In the genomic region with DNA sequence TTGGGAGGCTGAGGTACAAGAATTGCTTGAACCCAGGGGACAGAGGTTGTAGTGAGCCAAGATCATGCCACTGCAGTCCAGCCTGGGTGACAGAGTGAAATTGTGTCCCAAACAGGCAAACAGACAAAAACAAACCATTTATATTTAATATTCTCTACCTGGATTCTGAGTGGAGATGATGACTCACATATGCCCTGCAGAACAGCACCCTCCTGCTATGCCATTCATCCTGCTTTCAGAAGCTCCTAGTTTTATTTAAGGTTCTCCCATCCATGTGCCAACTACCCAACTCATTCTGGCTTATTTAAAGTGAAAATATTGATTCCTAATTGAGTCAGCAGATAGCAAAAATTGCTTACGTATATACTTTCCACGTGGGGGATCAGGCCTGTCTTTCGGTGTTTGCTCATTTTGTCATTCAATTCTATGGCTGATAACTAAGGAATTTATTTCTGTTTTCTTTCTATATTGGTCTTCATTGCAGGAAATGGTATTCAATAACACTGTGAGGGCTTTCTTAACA, we compare ENCODE assay signal across 1 cellular context.
TF ChIP-seq lines count a peak whose summit lies in the region.

No MANE protein-coding gene starts in this region.

TF ChIP-seq in HepG2, 621 proteins besides CTCF, POLR2A, EP300 and RAD21 (continued from another document):
- TF ChIP-seq, protein P1, sequence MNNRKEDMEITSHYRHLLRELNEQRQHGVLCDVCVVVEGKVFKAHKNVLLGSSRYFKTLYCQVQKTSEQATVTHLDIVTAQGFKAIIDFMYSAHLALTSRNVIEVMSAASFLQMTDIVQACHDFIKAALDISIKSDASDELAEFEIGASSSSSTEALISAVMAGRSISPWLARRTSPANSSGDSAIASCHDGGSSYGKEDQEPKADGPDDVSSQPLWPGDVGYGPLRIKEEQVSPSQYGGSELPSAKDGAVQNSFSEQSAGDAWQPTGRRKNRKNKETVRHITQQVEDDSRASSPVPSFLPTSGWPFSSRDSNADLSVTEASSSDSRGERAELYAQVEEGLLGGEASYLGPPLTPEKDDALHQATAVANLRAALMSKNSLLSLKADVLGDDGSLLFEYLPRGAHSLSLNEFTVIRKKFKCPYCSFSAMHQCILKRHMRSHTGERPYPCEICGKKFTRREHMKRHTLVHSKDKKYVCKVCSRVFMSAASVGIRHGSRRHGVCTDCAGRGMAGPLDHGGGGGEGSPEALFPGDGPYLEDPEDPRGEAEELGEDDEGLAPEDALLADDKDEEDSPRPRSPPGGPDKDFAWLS (CRISPR knock-in tag; IDR thresholded peaks at IDR 0.05; ENCODE audit: borderline replicate concordance), result no peak
- TF ChIP-seq HDAC6 (IDR thresholded peaks at IDR 0.05; ENCODE audit: low read depth, low read length) (no peak), ZNF772 (CRISPR knock-in tag; IDR thresholded peaks at IDR 0.05) (no peak), KDM6A (CRISPR knock-in tag; IDR thresholded peaks at IDR 0.05; ENCODE audit: low read depth) (no peak), ZNF432 (CRISPR knock-in tag; IDR thresholded peaks at IDR 0.05; ENCODE audit: borderline replicate concordance) (no peak), ZNF441 (CRISPR knock-in tag; IDR thresholded peaks at IDR 0.05; ENCODE audit: borderline replicate concordance) (no peak), ZMYM3 (CRISPR knock-in tag; IDR thresholded peaks at IDR 0.05) (no peak), ZNF10 (CRISPR knock-in tag; IDR thresholded peaks at IDR 0.05; ENCODE audit: borderline replicate concordance, low read depth) (no peak), ZNF605 (CRISPR knock-in tag; IDR thresholded peaks at IDR 0.05) (no peak), ZNF703 (CRISPR knock-in tag; IDR thresholded peaks at IDR 0.05; ENCODE audit: borderline replicate concordance) (no peak), MAFK (conservative IDR thresholded peaks at IDR 0.05 in 1 of 2, IDR thresholded peaks at IDR 0.05 in 1 of 2; ENCODE audit: low read length in 2 of 2) (peak; percentile 71 to 86), FOSL2 (CRISPR knock-in tag; IDR thresholded peaks at IDR 0.05) (no peak)
- TF ChIP-seq, protein P2, sequence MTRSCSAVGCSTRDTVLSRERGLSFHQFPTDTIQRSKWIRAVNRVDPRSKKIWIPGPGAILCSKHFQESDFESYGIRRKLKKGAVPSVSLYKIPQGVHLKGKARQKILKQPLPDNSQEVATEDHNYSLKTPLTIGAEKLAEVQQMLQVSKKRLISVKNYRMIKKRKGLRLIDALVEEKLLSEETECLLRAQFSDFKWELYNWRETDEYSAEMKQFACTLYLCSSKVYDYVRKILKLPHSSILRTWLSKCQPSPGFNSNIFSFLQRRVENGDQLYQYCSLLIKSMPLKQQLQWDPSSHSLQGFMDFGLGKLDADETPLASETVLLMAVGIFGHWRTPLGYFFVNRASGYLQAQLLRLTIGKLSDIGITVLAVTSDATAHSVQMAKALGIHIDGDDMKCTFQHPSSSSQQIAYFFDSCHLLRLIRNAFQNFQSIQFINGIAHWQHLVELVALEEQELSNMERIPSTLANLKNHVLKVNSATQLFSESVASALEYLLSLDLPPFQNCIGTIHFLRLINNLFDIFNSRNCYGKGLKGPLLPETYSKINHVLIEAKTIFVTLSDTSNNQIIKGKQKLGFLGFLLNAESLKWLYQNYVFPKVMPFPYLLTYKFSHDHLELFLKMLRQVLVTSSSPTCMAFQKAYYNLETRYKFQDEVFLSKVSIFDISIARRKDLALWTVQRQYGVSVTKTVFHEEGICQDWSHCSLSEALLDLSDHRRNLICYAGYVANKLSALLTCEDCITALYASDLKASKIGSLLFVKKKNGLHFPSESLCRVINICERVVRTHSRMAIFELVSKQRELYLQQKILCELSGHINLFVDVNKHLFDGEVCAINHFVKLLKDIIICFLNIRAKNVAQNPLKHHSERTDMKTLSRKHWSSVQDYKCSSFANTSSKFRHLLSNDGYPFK (CRISPR knock-in tag; IDR thresholded peaks at IDR 0.05; ENCODE audit: borderline replicate concordance), result no peak
- TF ChIP-seq, protein P3, sequence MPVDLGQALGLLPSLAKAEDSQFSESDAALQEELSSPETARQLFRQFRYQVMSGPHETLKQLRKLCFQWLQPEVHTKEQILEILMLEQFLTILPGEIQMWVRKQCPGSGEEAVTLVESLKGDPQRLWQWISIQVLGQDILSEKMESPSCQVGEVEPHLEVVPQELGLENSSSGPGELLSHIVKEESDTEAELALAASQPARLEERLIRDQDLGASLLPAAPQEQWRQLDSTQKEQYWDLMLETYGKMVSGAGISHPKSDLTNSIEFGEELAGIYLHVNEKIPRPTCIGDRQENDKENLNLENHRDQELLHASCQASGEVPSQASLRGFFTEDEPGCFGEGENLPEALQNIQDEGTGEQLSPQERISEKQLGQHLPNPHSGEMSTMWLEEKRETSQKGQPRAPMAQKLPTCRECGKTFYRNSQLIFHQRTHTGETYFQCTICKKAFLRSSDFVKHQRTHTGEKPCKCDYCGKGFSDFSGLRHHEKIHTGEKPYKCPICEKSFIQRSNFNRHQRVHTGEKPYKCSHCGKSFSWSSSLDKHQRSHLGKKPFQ (CRISPR knock-in tag; IDR thresholded peaks at IDR 0.05; ENCODE audit: insufficient replicate concordance), result no peak
